In the genomic region with DNA sequence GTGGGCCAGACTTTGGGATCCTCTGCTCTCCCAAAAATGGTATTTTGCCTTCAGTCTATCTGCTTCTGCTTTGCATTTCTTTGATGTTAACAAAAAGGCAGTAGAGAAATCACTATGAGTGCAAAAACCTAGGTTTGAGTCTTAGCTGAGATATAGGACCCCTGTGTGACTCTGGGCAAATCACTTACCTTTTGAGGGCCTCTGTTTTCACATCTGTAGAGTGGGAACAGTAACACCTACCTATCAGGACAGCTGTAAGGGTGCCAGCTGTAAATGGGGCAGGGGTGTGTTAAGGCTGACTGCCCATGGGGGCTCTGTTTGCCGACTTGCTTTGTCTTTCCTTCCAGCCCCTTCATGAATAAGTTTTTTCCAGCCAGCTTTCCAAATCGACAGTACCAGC, we compare ENCODE assay signal across 1 cellular context.
TF ChIP-seq lines count a peak whose summit lies in the region.

No MANE protein-coding gene starts in this region.

TF ChIP-seq in GM23338, 12 proteins besides CTCF, POLR2A, EP300 and RAD21:
- no peak for TF ChIP-seq CREB1 (CRISPR knock-in tag; IDR thresholded peaks at IDR 0.05; ENCODE audit: low read depth)
- TF ChIP-seq NANOG (IDR thresholded peaks at IDR 0.05; ENCODE audit: borderline replicate concordance) = no peak
- no peak for TF ChIP-seq POLR2AphosphoS5 (IDR thresholded peaks at IDR 0.05; ENCODE audit: low read depth)
- TF ChIP-seq EZH2 (IDR thresholded peaks at IDR 0.05; ENCODE audit: low read depth, unreplicated experiment) = no peak
- TF ChIP-seq, protein P1, sequence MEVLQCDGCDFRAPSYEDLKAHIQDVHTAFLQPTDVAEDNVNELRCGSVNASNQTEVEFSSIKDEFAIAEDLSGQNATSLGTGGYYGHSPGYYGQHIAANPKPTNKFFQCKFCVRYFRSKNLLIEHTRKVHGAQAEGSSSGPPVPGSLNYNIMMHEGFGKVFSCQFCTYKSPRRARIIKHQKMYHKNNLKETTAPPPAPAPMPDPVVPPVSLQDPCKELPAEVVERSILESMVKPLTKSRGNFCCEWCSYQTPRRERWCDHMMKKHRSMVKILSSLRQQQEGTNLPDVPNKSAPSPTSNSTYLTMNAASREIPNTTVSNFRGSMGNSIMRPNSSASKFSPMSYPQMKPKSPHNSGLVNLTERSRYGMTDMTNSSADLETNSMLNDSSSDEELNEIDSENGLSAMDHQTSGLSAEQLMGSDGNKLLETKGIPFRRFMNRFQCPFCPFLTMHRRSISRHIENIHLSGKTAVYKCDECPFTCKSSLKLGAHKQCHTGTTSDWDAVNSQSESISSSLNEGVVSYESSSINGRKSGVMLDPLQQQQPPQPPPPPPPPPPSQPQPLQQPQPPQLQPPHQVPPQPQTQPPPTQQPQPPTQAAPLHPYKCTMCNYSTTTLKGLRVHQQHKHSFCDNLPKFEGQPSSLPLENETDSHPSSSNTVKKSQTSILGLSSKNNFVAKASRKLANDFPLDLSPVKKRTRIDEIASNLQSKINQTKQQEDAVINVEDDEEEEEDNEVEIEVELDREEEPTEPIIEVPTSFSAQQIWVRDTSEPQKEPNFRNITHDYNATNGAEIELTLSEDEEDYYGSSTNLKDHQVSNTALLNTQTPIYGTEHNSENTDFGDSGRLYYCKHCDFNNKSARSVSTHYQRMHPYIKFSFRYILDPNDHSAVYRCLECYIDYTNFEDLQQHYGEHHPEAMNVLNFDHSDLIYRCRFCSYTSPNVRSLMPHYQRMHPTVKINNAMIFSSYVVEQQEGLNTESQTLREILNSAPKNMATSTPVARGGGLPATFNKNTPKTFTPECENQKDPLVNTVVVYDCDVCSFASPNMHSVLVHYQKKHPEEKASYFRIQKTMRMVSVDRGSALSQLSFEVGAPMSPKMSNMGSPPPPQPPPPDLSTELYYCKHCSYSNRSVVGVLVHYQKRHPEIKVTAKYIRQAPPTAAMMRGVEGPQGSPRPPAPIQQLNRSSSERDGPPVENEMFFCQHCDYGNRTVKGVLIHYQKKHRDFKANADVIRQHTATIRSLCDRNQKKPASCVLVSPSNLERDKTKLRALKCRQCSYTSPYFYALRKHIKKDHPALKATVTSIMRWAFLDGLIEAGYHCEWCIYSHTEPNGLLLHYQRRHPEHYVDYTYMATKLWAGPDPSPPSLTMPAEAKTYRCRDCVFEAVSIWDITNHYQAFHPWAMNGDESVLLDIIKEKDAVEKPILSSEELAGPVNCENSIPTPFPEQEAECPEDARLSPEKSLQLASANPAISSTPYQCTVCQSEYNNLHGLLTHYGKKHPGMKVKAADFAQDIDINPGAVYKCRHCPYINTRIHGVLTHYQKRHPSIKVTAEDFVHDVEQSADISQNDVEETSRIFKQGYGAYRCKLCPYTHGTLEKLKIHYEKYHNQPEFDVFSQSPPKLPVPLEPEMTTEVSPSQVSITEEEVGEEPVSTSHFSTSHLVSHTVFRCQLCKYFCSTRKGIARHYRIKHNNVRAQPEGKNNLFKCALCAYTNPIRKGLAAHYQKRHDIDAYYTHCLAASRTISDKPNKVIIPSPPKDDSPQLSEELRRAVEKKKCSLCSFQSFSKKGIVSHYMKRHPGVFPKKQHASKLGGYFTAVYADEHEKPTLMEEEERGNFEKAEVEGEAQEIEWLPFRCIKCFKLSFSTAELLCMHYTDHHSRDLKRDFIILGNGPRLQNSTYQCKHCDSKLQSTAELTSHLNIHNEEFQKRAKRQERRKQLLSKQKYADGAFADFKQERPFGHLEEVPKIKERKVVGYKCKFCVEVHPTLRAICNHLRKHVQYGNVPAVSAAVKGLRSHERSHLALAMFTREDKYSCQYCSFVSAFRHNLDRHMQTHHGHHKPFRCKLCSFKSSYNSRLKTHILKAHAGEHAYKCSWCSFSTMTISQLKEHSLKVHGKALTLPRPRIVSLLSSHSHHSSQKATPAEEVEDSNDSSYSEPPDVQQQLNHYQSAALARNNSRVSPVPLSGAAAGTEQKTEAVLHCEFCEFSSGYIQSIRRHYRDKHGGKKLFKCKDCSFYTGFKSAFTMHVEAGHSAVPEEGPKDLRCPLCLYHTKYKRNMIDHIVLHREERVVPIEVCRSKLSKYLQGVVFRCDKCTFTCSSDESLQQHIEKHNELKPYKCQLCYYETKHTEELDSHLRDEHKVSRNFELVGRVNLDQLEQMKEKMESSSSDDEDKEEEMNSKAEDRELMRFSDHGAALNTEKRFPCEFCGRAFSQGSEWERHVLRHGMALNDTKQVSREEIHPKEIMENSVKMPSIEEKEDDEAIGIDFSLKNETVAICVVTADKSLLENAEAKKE (CRISPR knock-in tag; IDR thresholded peaks at IDR 0.05) = no peak
- no peak for TF ChIP-seq REST (IDR thresholded peaks at IDR 0.05; ENCODE audit: unreplicated experiment)
- TF ChIP-seq JUNB (IDR thresholded peaks at IDR 0.05; ENCODE audit: unreplicated experiment) = no peak
- no peak for TF ChIP-seq EZH2phosphoT487 (IDR thresholded peaks at IDR 0.05; ENCODE audit: unreplicated experiment)
- TF ChIP-seq ZNF331 (CRISPR knock-in tag; IDR thresholded peaks at IDR 0.05; ENCODE audit: low read depth) = no peak
- TF ChIP-seq, protein P2, sequence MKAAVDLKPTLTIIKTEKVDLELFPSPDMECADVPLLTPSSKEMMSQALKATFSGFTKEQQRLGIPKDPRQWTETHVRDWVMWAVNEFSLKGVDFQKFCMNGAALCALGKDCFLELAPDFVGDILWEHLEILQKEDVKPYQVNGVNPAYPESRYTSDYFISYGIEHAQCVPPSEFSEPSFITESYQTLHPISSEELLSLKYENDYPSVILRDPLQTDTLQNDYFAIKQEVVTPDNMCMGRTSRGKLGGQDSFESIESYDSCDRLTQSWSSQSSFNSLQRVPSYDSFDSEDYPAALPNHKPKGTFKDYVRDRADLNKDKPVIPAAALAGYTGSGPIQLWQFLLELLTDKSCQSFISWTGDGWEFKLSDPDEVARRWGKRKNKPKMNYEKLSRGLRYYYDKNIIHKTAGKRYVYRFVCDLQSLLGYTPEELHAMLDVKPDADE (IDR thresholded peaks at IDR 0.05) = no peak
- TF ChIP-seq STAT1 (IDR thresholded peaks at IDR 0.05; ENCODE audit: unreplicated experiment) = no peak
- no peak for TF ChIP-seq ZNF114 (CRISPR knock-in tag; IDR thresholded peaks at IDR 0.05)
